In genomic region chr17:44400226-44400847, GRCh38 we compare ENCODE assay signal across 1 cellular context.
TF ChIP-seq lines count a peak whose summit lies in the region.

No MANE protein-coding gene starts in this region.

TF ChIP-seq in liver, 16 proteins besides CTCF, POLR2A, EP300 and RAD21 (continued from another document):
- TF ChIP-seq REST (IDR thresholded peaks at IDR 0.05), result no peak
